In the genomic region with DNA sequence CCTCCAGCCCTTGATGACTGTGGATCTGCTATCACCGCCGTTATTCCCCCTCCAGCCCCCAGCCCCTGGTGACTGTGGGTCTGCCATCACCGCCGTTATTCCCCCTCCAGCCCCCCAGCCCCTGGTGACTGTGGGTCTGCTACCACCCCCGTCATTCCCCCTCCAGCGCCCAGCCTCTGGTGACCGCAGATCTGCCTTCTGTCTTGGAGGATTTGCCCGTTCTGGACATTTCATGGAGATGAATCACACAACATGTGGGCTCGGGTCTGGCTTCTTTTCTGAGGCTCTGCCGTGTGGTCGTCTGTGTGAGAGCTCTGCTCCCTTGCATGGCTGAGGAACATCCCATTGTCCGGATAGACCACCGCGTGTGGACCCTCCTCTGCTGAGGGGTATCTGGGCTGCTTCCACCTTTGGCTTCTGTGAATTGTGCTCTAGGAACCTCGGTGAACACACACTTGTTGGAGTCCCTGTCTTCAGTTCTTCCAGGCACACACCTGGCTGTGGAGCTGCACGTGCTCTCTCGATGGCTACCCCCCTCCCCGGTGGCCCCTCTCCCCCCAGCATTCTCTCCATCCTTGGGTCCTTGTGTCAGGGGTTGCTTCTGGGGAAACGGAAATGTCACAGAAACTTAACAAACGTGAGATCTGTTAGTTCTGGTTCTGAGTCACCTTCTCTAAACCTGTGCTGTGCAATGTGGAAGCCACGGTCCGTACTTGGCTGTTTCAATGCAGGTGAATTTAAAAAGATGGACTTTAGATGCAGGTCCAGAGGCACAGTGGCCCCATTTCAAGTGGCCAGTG, we compare ENCODE assay signal across 15 cellular contexts.
DNase-seq lines count a peak whose midpoint lies in the region; ATAC-seq and TF ChIP-seq lines count a peak whose summit lies in the region.
"Had no signal": no experiment of that assay in that cellular context is flagged by ENCODE, and none has a peak within 500 bp of the region (broad histone marks: within the 10 kb centered on the region; RNA-seq: fewer than 3 reads in every experiment).

No MANE protein-coding gene starts in this region.

- peak; percentile 12 for DNase-seq in left ventricle myocardium superior
- no peak for DNase-seq in Right ventricle myocardium inferior (ENCODE audit: missing footprints)
- DNase-seq in adipocyte (ENCODE audit: low read depth): peak; percentile 92
- peak; percentile 58 for DNase-seq in hepatocyte (ENCODE audit: low spot score)
- DNase-seq in vagina (ENCODE audit: extremely low spot score in 2 of 2): no peak
- no peak for DNase-seq in activated naive CD4-positive, alpha-beta T cell treated with anti-CD3 and anti-CD28 coated beads, Interleukin-2, amount 10 ng/mL, durations not matched to agents 7 days and 5 days
- DNase-seq in esophagus muscularis mucosa (ENCODE audit: extremely low spot score): no peak
- DNase-seq: activated CD4-positive, alpha-beta T cell treated with anti-CD3 and anti-CD28 coated beads for 1 hour; erythroblast; NCI-H1417 treated with DMSO at 0.1 percent for 48 hours; NCI-H748 treated with DMSO at 0.1 percent for 48 hours had no signal

- H3K79me2 ChIP-seq in hepatocyte: no peaks in the 10 kb centered on the region

- peaks cover 40% of the 10 kb centered on the region for H3K4me1 ChIP-seq in adipocyte (ENCODE audit: control insufficient read depth, insufficient read depth, low read length)
- H3K4me1 ChIP-seq in hepatocyte (ENCODE audit: insufficient read depth): peaks cover 33% of the 10 kb centered on the region
- H3K4me1 ChIP-seq in vagina: peaks cover 61% of the 10 kb centered on the region
- H3K4me1 ChIP-seq in esophagus muscularis mucosa: peaks cover 0 to 41% (median 28%) of the 10 kb centered on the region in 4 donors

- H3K4me3 Mint-ChIP-seq in activated naive CD4-positive, alpha-beta T cell treated with anti-CD3 and anti-CD28 coated beads, Interleukin-2, amount 10 ng/mL, durations not matched to agents 7 days and 5 days: no peak overlapping the region
- H3K4me3 Mint-ChIP-seq: central memory CD8-positive, alpha-beta T cell; neural crest cell; type B pancreatic cell had no signal

- TF ChIP-seq POLR2A in vagina (IDR thresholded peaks at IDR 0.05): no peak
- TF ChIP-seq POLR2A in esophagus muscularis mucosa (IDR thresholded peaks at IDR 0.05; ENCODE audit: low read depth): no peak

- H3K27ac Mint-ChIP-seq in activated naive CD4-positive, alpha-beta T cell treated with anti-CD3 and anti-CD28 coated beads, Interleukin-2, amount 10 ng/mL, durations not matched to agents 7 days and 5 days: no peak overlapping the region
- H3K27ac Mint-ChIP-seq: type B pancreatic cell had no signal

- H3K9me3 Mint-ChIP-seq in activated naive CD4-positive, alpha-beta T cell treated with anti-CD3 and anti-CD28 coated beads, Interleukin-2, amount 10 ng/mL, durations not matched to agents 7 days and 5 days: no peaks in the 10 kb centered on the region
- H3K9me3 Mint-ChIP-seq: central memory CD8-positive, alpha-beta T cell; type B pancreatic cell had no signal

- intact Hi-C loops in left ventricle myocardium superior (cut with micrococcal nuclease): no loop called here
- intact Hi-C loops in Right ventricle myocardium inferior (cut with DNase I): no loop called here
- intact Hi-C loops in vagina (cut with DNase I): loop anchor here (5.0 kb wide), 1 partner anchor 1289 kb away; no protein-coding TSS in a partner anchor
- intact Hi-C loops in esophagus muscularis mucosa (cut with DNase I): no loop called here

- H3K36me3 Mint-ChIP-seq in activated naive CD4-positive, alpha-beta T cell treated with anti-CD3 and anti-CD28 coated beads, Interleukin-2, amount 10 ng/mL, durations not matched to agents 7 days and 5 days: no peaks in the 10 kb centered on the region
- H3K36me3 Mint-ChIP-seq: type B pancreatic cell had no signal

- H4K20me1 ChIP-seq in hepatocyte (ENCODE audit: insufficient read depth, poor library complexity, severe bottlenecking): no peaks in the 10 kb centered on the region

- H3K27ac ChIP-seq in hepatocyte (peak overlapping the region; percentile 85), vagina (peak overlapping the region; percentile 82), esophagus muscularis mucosa (replicated peaks in 1 of 4) (no peak overlapping the region)

- no peak overlapping the region for H3K4me2 ChIP-seq in hepatocyte

- H3K27me3 ChIP-seq in adipocyte (replicated peaks; ENCODE audit: control insufficient read depth, insufficient read depth, low read length): no peaks in the 10 kb centered on the region
- H3K27me3 ChIP-seq in hepatocyte: no peaks in the 10 kb centered on the region
- H3K27me3 ChIP-seq in vagina: no peaks in the 10 kb centered on the region
- peaks cover 0 to 29% (median 0%) of the 10 kb centered on the region in 4 donors for H3K27me3 ChIP-seq in esophagus muscularis mucosa

- H3K27me3 Mint-ChIP-seq in activated naive CD4-positive, alpha-beta T cell treated with anti-CD3 and anti-CD28 coated beads, Interleukin-2, amount 10 ng/mL, durations not matched to agents 7 days and 5 days: no peaks in the 10 kb centered on the region

- no peak overlapping the region for H3K9ac ChIP-seq in adipocyte (ENCODE audit: low read length)

- no peak for TF ChIP-seq EP300 in esophagus muscularis mucosa (IDR thresholded peaks at IDR 0.05)

- TF ChIP-seq CTCF in hepatocyte (IDR thresholded peaks at IDR 0.05; ENCODE audit: poor library complexity) (no peak), vagina (IDR thresholded peaks at IDR 0.05) (no peak), esophagus muscularis mucosa (IDR thresholded peaks at IDR 0.05) (no peak)

- ATAC-seq in left ventricle myocardium superior (no peak), Right ventricle myocardium inferior (no peak), HG03039 (IDR thresholded peaks at IDR 0.05; ENCODE audit: unreplicated experiment) (no peak)

- H3K9me3 ChIP-seq in adipocyte (ENCODE audit: control insufficient read depth, low read length) (no peaks in the 10 kb centered on the region), hepatocyte (ENCODE audit: low read depth) (no peaks in the 10 kb centered on the region), vagina (no peaks in the 10 kb centered on the region), esophagus muscularis mucosa (peaks cover 0 to 7% (median 1%) of the 10 kb centered on the region in 4 donors)

- H2AFZ ChIP-seq in hepatocyte: no peak overlapping the region

- H3K4me3 ChIP-seq in adipocyte (ENCODE audit: low read length) (no peak overlapping the region), hepatocyte (no peak overlapping the region), vagina (no peak overlapping the region), esophagus muscularis mucosa (no peak overlapping the region)

- no peaks in the 10 kb centered on the region for H3K4me1 Mint-ChIP-seq in activated naive CD4-positive, alpha-beta T cell treated with anti-CD3 and anti-CD28 coated beads, Interleukin-2, amount 10 ng/mL, durations not matched to agents 7 days and 5 days
- H3K4me1 Mint-ChIP-seq: central memory CD8-positive, alpha-beta T cell had no signal

- WGBS in hepatocyte (ENCODE audit: low lambda C conversion rate, missing lambda C conversion rate): 54% methylated on average over 20 of the region's 22 CpGs
- 70% methylated on average over 21 of the region's 22 CpGs for WGBS in esophagus muscularis mucosa

- CTCF ChIA-PET in activated naive CD4-positive, alpha-beta T cell treated with anti-CD3 and anti-CD28 coated beads, Interleukin-2, amount 10 ng/mL, durations not matched to agents 7 days and 5 days (lab: Charles Lee): no interaction called here

- H3K36me3 ChIP-seq in adipocyte (ENCODE audit: control insufficient read depth, insufficient read depth, low read length, severe bottlenecking) (no peaks in the 10 kb centered on the region), hepatocyte (replicated peaks; ENCODE audit: insufficient read depth, low read depth) (no peaks in the 10 kb centered on the region), vagina (no peaks in the 10 kb centered on the region), esophagus muscularis mucosa (no peaks in the 10 kb centered on the region)

- H3K9me2 ChIP-seq in hepatocyte (replicated peaks; ENCODE audit: insufficient read depth): no peaks in the 10 kb centered on the region

Comparison
In these comparisons a context has a peak if more than half of its experiments do, and no peak if none do; other contexts are left out.
1. DNase-seq: peak in left ventricle myocardium superior (single experiment), adipocyte (single experiment) and hepatocyte (single experiment); none in Right ventricle myocardium inferior (single experiment), vagina (0 of 2), activated naive CD4-positive, alpha-beta T cell treated with anti-CD3 and anti-CD28 coated beads, Interleukin-2, amount 10 ng/mL, durations not matched to agents 7 days and 5 days (single experiment) and esophagus muscularis mucosa (single experiment).
2. H3K27ac ChIP-seq: peak in hepatocyte (single experiment) and vagina (single experiment); none in esophagus muscularis mucosa (0 of 4).